Comparison of ENCODE assay signal across 27 cellular contexts in the genomic region with DNA sequence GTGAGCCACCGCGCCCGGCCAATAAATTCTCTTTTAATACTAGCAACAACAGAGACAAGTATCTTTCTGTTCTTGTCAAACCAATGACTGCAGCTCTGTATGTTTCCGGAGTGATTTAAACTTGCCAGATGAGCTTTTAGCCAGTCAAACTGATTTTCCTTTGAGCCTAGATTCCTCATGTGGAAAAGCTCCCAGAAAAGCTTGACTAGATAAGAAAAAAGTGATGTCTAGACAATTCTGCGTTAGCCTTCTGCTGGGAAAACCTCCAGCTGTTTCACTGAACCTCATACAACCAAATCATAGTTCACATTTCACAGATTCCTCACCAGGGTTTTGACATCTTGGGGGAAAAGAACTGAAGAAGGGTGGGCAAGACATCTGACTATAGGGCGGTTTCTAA.
A peak's percentile ranks its signal among the peaks of the same experiment; 100 is the strongest.
DNase-seq lines count a peak whose midpoint lies in the region; ATAC-seq and TF ChIP-seq lines count a peak whose summit lies in the region.
"Had no signal": no experiment of that assay in that cellular context is flagged by ENCODE, and none has a peak within 500 bp of the region (broad histone marks: within the 10 kb centered on the region; RNA-seq: fewer than 3 reads in every experiment).

No MANE protein-coding gene starts in this region.

- no peaks in the 10 kb centered on the region for H3K36me3 ChIP-seq in left ventricle myocardium inferior
- no peaks in the 10 kb centered on the region for H3K36me3 ChIP-seq in mesodermal cell (ENCODE audit: control insufficient read depth, insufficient read depth, low read length)
- no peaks in the 10 kb centered on the region for H3K36me3 ChIP-seq in testis (ENCODE audit: low read depth, missing control alignments)
- H3K36me3 ChIP-seq: cardiac muscle cell, transverse colon had no signal

- DNase-seq in left ventricle myocardium inferior (no peak), cardiac septum (ENCODE audit: low spot score) (no peak), chondrocyte (ENCODE audit: low spot score) (no peak), testis (no peak), SIG-M5 treated with dmso at 0.1 percent for 504 hours (lab: John Stamatoyannopoulos, UW; ENCODE audit: unreplicated experiment) (no peak)
- no peak for DNase-seq in activated naive CD4-positive, alpha-beta T cell (lab: John Stamatoyannopoulos, UW)
- DNase-seq: activated CD8-positive, alpha-beta memory T cell treated with anti-CD3 and anti-CD28 coated beads, Interleukin-2, amount 10 ng/mL, durations not matched to agents 7 days and 5 days; activated naive CD4-positive, alpha-beta T cell treated with anti-CD3 and anti-CD28 coated beads for 36 hours; activated T-cell treated with anti-CD3 and anti-CD28 coated beads, Interleukin-2, amount 50 U/mL, for 48 hours; amniotic stem cell; dermis blood vessel endothelial cell; DMS153; HCEC 1CT; head of caudate nucleus; mammary epithelial cell; NCI-H1048; NCI-H1694 treated with DMSO at 0.1 percent for 48 hours; NCI-H510A treated with DMSO at 0.1 percent for 48 hours; PC-9; psoas muscle; SHP77; stimulated activated CD4-positive, alpha-beta T cell treated with anti-CD3 and anti-CD28 coated beads, Interleukin-1b, Interleukin-23, amount 100 ng/mL, for 48 hours; transverse colon had no signal

- 93 to 100% methylated on average over 4 of the region's 6 CpGs for WGBS in mesodermal cell (ENCODE audit: insufficient coverage in 2 of 2), 2 experiments
- 56 to 72% methylated on average over 6 of the region's 6 CpGs for WGBS in testis, 2 donors

- no peak for TF ChIP-seq CTCF in left ventricle myocardium inferior (IDR thresholded peaks at IDR 0.05; ENCODE audit: borderline replicate concordance)
- TF ChIP-seq CTCF in chondrocyte (IDR thresholded peaks at IDR 0.05): no peak
- no peak for TF ChIP-seq CTCF in testis (IDR thresholded peaks at IDR 0.05)

- no peaks in the 10 kb centered on the region for H3K9me3 Mint-ChIP-seq in chondrocyte (ENCODE audit: low read depth)
- H3K9me3 Mint-ChIP-seq: activated naive CD4-positive, alpha-beta T cell treated with anti-CD3 and anti-CD28 coated beads for 36 hours had no signal

- intact Hi-C loops in left ventricle myocardium inferior (cut with micrococcal nuclease): no loop called here
- intact Hi-C loops in cardiac septum (cut with DNase I): no loop called here
- intact Hi-C loops in testis (cut with DNase I; ENCODE audit: low total_unique reads): no loop called here

- H3K4me1 Mint-ChIP-seq in chondrocyte (ENCODE audit: low read depth): peaks cover 64% of the 10 kb centered on the region
- H3K4me1 Mint-ChIP-seq: B cell had no signal

- no peak for TF ChIP-seq POLR2A in testis (IDR thresholded peaks at IDR 0.05)

- H3K4me3 ChIP-seq in left ventricle myocardium inferior (no peak overlapping the region), mesodermal cell (ENCODE audit: extremely low read depth, insufficient read depth, low read length, poor library complexity, severe bottlenecking) (no peak overlapping the region), testis (no peak overlapping the region)
- H3K4me3 ChIP-seq: cardiac muscle cell, PC-9, psoas muscle, transverse colon had no signal

- H3K27ac Mint-ChIP-seq in chondrocyte (ENCODE audit: unreplicated experiment): peak overlapping the region; percentile 75
- H3K27ac Mint-ChIP-seq: activated CD8-positive, alpha-beta memory T cell treated with anti-CD3 and anti-CD28 coated beads, Interleukin-2, amount 10 ng/mL, durations not matched to agents 7 days and 5 days; activated naive CD4-positive, alpha-beta T cell treated with anti-CD3 and anti-CD28 coated beads for 36 hours; B cell had no signal

- no peaks in the 10 kb centered on the region for H3K36me3 Mint-ChIP-seq in chondrocyte (ENCODE audit: low read depth)
- H3K36me3 Mint-ChIP-seq: activated CD8-positive, alpha-beta memory T cell treated with anti-CD3 and anti-CD28 coated beads, Interleukin-2, amount 10 ng/mL, durations not matched to agents 7 days and 5 days had no signal

- no peaks in the 10 kb centered on the region for H3K27me3 ChIP-seq in left ventricle myocardium inferior (ENCODE audit: low read depth)
- no peaks in the 10 kb centered on the region for H3K27me3 ChIP-seq in testis
- H3K27me3 ChIP-seq: cardiac muscle cell, transverse colon had no signal

- ATAC-seq in GM21528 (IDR thresholded peaks at IDR 0.05; ENCODE audit: low FRiP score, unreplicated experiment): no peak
- ATAC-seq: activated CD8-positive, alpha-beta memory T cell treated with anti-CD3 and anti-CD28 coated beads, Interleukin-2, amount 10 ng/mL, durations not matched to agents 7 days and 5 days; psoas muscle had no signal

- H3K27me3 Mint-ChIP-seq in chondrocyte (ENCODE audit: low read depth): no peaks in the 10 kb centered on the region
- H3K27me3 Mint-ChIP-seq: activated CD8-positive, alpha-beta memory T cell treated with anti-CD3 and anti-CD28 coated beads, Interleukin-2, amount 10 ng/mL, durations not matched to agents 7 days and 5 days; B cell had no signal

- H3K27ac ChIP-seq in left ventricle myocardium inferior (replicated peaks) (peak overlapping the region; percentile 9), mesodermal cell (ENCODE audit: low read depth, low read length, severe bottlenecking) (peak overlapping the region; percentile 53), testis (peak overlapping the region; percentile 10 to 63)
- H3K27ac ChIP-seq: cardiac muscle cell, PC-9, psoas muscle, transverse colon had no signal

- peaks cover 60% of the 10 kb centered on the region for H3K4me1 ChIP-seq in left ventricle myocardium inferior
- H3K4me1 ChIP-seq in mesodermal cell (ENCODE audit: control insufficient read depth, insufficient read depth, low read length, poor library complexity, severe bottlenecking): peaks cover 71% of the 10 kb centered on the region
- H3K4me1 ChIP-seq in testis: peaks cover 14% of the 10 kb centered on the region
- H3K4me1 ChIP-seq: psoas muscle had no signal

- H3K9me3 ChIP-seq in left ventricle myocardium inferior (replicated peaks) (no peaks in the 10 kb centered on the region), mesodermal cell (ENCODE audit: control insufficient read depth, low read length) (no peaks in the 10 kb centered on the region), testis (no peaks in the 10 kb centered on the region)
- H3K9me3 ChIP-seq: psoas muscle, transverse colon had no signal

- no peak overlapping the region for H3K4me3 Mint-ChIP-seq in chondrocyte (ENCODE audit: unreplicated experiment)
- H3K4me3 Mint-ChIP-seq: activated CD8-positive, alpha-beta memory T cell treated with anti-CD3 and anti-CD28 coated beads, Interleukin-2, amount 10 ng/mL, durations not matched to agents 7 days and 5 days; activated naive CD4-positive, alpha-beta T cell treated with anti-CD3 and anti-CD28 coated beads for 36 hours; B cell had no signal
